1 cellular context compared by ENCODE assay signal in genomic region chr1:19884312-19884711, GRCh38.
TF ChIP-seq lines count a peak whose summit lies in the region.

No MANE protein-coding gene starts in this region.

TF ChIP-seq in IMR-90, 13 proteins besides CTCF, POLR2A, EP300 and RAD21 (continued from another document):
- no peak for TF ChIP-seq ELK1 (IDR thresholded peaks at IDR 0.05; ENCODE audit: borderline replicate concordance, low read depth, low read length)
- TF ChIP-seq MAZ (IDR thresholded peaks at IDR 0.05; ENCODE audit: borderline replicate concordance, low read depth, low read length) = no peak
- no peak for TF ChIP-seq MXI1 (IDR thresholded peaks at IDR 0.05; ENCODE audit: borderline replicate concordance, low read depth, low read length)
- TF ChIP-seq RCOR1 (IDR thresholded peaks at IDR 0.05; ENCODE audit: insufficient replicate concordance, low read length) = no peak
- no peak for TF ChIP-seq BHLHE40 (IDR thresholded peaks at IDR 0.05; ENCODE audit: low read depth, low read length)
- TF ChIP-seq NFE2L2 (IDR thresholded peaks at IDR 0.05; ENCODE audit: low read depth, low read length) = no peak
- no peak for TF ChIP-seq CHD1 (IDR thresholded peaks at IDR 0.05; ENCODE audit: low read depth, low read length)
- no peak for TF ChIP-seq RFX5 (IDR thresholded peaks at IDR 0.05; ENCODE audit: low read depth, low read length)
- TF ChIP-seq USF2 (IDR thresholded peaks at IDR 0.05; ENCODE audit: low read depth, low read length) = no peak
- TF ChIP-seq CEBPB (IDR thresholded peaks at IDR 0.05; ENCODE audit: low read depth, low read length) = no peak
